In genomic region chr7:98877692-98878364, GRCh38 we compare ENCODE assay signal across 8 cellular contexts.
A peak's percentile ranks its signal among the peaks of the same experiment; 100 is the strongest.
DNase-seq lines count a peak whose midpoint lies in the region; ATAC-seq and TF ChIP-seq lines count a peak whose summit lies in the region.

No MANE protein-coding gene starts in this region.

- peaks cover 0 to 2% of the 10 kb centered on the region in 2 donors for H3K4me1 Mint-ChIP-seq in effector memory CD8-positive, alpha-beta T cell (ENCODE audit: low read depth in 2 of 2)
- H3K4me1 Mint-ChIP-seq in nephron progenitor cell = peaks cover 26% of the 10 kb centered on the region

- DNase-seq in LNCaP clone FGC (ENCODE audit: low read depth) (no peak), nephron progenitor cell (no peak), amniotic stem cell (lab: John Stamatoyannopoulos, UW) (no peak), epidermal melanocyte (ENCODE audit: insufficient read length, low spot score) (no peak)
- DNase-seq in effector memory CD8-positive, alpha-beta T cell = no peak

- H3K36me3 Mint-ChIP-seq in effector memory CD8-positive, alpha-beta T cell (ENCODE audit: insufficient read depth) = peaks cover 41% of the 10 kb centered on the region
- peaks cover 12% of the 10 kb centered on the region for H3K36me3 Mint-ChIP-seq in nephron progenitor cell (ENCODE audit: low read depth)

- H3K36me3 ChIP-seq in BLaER1 treated with 17β-estradiol and CSF1 and Interleukin-3, amounts not matched to agents 10 nM and 100 nM = peaks cover 21 to 27% (median 26%) of the 10 kb centered on the region in 11 experiments

- peaks cover 0 to 8% of the 10 kb centered on the region in 2 donors for H3K27me3 Mint-ChIP-seq in effector memory CD8-positive, alpha-beta T cell
- H3K27me3 Mint-ChIP-seq in nephron progenitor cell (ENCODE audit: low read depth, poor library complexity) = peaks cover 5% of the 10 kb centered on the region

- H3K4me1 ChIP-seq in BLaER1 treated with 17β-estradiol and CSF1 and Interleukin-3, amounts not matched to agents 10 nM and 100 nM = peaks cover 15 to 31% (median 25%) of the 10 kb centered on the region in 10 experiments

- peak overlapping the region; percentile 98 to 100 (median 100) for H3K9ac ChIP-seq in BLaER1 treated with 17β-estradiol and CSF1 and Interleukin-3, amounts not matched to agents 10 nM and 100 nM

- H3K4me3 ChIP-seq in BLaER1 treated with 17β-estradiol and CSF1 and Interleukin-3, amounts not matched to agents 10 nM and 100 nM = peak overlapping the region; percentile 95 to 100 (median 98)
- peak overlapping the region; percentile 96 for H3K4me3 ChIP-seq in LNCaP clone FGC (ENCODE audit: low read depth, low read length)

- peaks cover 15 to 39% (median 36%) of the 10 kb centered on the region in 11 experiments; a peak in 21 of 22 replicates for H4K20me1 ChIP-seq in BLaER1 treated with 17β-estradiol and CSF1 and Interleukin-3, amounts not matched to agents 10 nM and 100 nM

- H3K27ac ChIP-seq in BLaER1 treated with 17β-estradiol and CSF1 and Interleukin-3, amounts not matched to agents 10 nM and 100 nM = peak overlapping the region; percentile 96 to 100 (median 99)

- no peaks in the 10 kb centered on the region for H3K27me3 ChIP-seq in BLaER1 treated with 17β-estradiol and CSF1 and Interleukin-3, amounts not matched to agents 10 nM and 100 nM

- H3K4me3 Mint-ChIP-seq in effector memory CD8-positive, alpha-beta T cell = peak overlapping the region; percentile 64 to 91
- peak overlapping the region; percentile 74 for H3K4me3 Mint-ChIP-seq in nephron progenitor cell

- no peaks in the 10 kb centered on the region for H3K9me3 ChIP-seq in BLaER1 treated with 17β-estradiol and CSF1 and Interleukin-3, amounts not matched to agents 10 nM and 100 nM (replicated peaks in 1 of 11)

- H3K9me3 Mint-ChIP-seq in effector memory CD8-positive, alpha-beta T cell = no peaks in the 10 kb centered on the region
- no peaks in the 10 kb centered on the region for H3K9me3 Mint-ChIP-seq in nephron progenitor cell

- no peak for ATAC-seq in effector memory CD8-positive, alpha-beta T cell (replicated peaks)
- ATAC-seq in HG03196 (IDR thresholded peaks at IDR 0.05; ENCODE audit: unreplicated experiment) (no peak), GM18873 (IDR thresholded peaks at IDR 0.05; ENCODE audit: low FRiP score, unreplicated experiment) (no peak)

- H3K27ac Mint-ChIP-seq in effector memory CD8-positive, alpha-beta T cell = peak overlapping the region in 1 of 2 donors; percentile 94
- H3K27ac Mint-ChIP-seq in nephron progenitor cell = no peak overlapping the region

- H3K4me2 ChIP-seq in BLaER1 treated with 17β-estradiol and CSF1 and Interleukin-3, amounts not matched to agents 10 nM and 100 nM = peak overlapping the region; percentile 66 to 100 (median 90)

- TF ChIP-seq CTCF in LNCaP clone FGC (IDR thresholded peaks at IDR 0.05; ENCODE audit: control insufficient read depth, extremely low read depth, insufficient read depth) (no peak), nephron progenitor cell (IDR thresholded peaks at IDR 0.05) (no peak)
